11 cellular contexts compared by ENCODE assay signal in genomic region chr3:124937049-124937448, GRCh38. TPM values are rescaled to one million over a fixed set of nuclear protein-coding genes. Genes with fewer than 3 reads are reported as not detected.
"Had no signal": no experiment of that assay in that cellular context is flagged by ENCODE, and none has a peak within 500 bp of the region (broad histone marks: within the 10 kb centered on the region; RNA-seq: fewer than 3 reads in every experiment).

No MANE protein-coding gene starts in this region.

- H3K9ac ChIP-seq: GM23248 had no signal

- DNase-seq: GM23248, GOT3, H7, H9, HCEC 1CT, HFFc6 had no signal

- H3K36me3 ChIP-seq: HAP-1 had no signal

- H3K4me3 ChIP-seq: GM23248, GM23338, HAP-1 had no signal

- H3K4me2 ChIP-seq: GM23338 had no signal

- ATAC-seq: GM23338, HCT116 had no signal

- FAIRE-seq: H1, H54 had no signal

- H3K27ac ChIP-seq: GM23248 had no signal

- H2AFZ ChIP-seq: GM23248, GM23338 had no signal

RNA-seq across cellular contexts. Expression of gene MUC13, which starts 2.5 kb away (rescaled TPM):
- total RNA-seq: GM23338, H1, H7, H9 had no signal
- polyA plus RNA-seq: GM23338, H1 had no signal
